In the genomic region with DNA sequence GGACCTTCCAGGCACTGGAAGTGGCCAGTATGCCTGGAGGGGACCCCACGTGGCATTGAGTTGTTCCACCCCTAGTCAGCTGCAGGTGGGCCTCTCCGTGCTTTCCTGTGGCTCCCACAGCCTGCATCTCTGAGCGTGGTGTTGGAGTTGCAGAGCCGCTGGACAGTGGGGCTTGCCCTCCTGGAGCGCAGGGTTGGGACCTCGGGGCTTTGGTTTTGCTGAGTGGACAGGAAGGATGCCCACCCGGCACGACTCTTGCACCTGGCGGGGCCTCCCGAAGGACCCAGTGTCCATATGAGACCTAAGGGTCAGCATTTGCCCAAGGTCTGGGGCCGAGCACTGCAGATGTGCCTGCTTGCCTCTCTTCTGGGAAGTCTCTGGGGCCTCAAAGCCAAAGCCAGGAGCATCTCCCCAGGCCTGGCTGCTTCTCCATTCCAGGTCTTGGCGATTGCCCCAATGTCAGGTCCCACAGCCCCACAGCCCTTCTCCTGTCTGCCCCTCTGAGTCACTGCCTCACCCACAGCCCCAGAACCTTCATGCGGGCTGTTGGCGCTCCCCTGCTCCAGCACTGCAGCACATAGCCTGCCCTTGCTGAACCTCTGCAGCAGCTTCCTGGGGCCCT, we compare ENCODE assay signal across 8 cellular contexts. TPM values are rescaled to one million over a fixed set of nuclear protein-coding genes. Genes with fewer than 3 reads are reported as not detected.
DNase-seq lines count a peak whose midpoint lies in the region; ATAC-seq, FAIRE-seq and TF ChIP-seq lines count a peak whose summit lies in the region.

No MANE protein-coding gene starts in this region.

- peak overlapping the region; percentile 82 to 92 (median 90) for H3K4me3 Mint-ChIP-seq in naive B cell

- no peaks in the 10 kb centered on the region for H3K36me3 Mint-ChIP-seq in naive B cell

- no peak for FAIRE-seq in bronchial epithelial cell (lab: Jason Lieb, UNC)

- no peaks in the 10 kb centered on the region for H3K27me3 ChIP-seq in BLaER1
- H3K27me3 ChIP-seq in Karpas-422 (ENCODE audit: low read length), result peaks cover 3% of the 10 kb centered on the region; the same call in 1 of the 2 replicates
- no peaks in the 10 kb centered on the region for H3K27me3 ChIP-seq in bronchial epithelial cell (ENCODE audit: control insufficient read depth, insufficient read depth, low read length)

- DNase-seq in Karpas-422 (no peak), bronchial epithelial cell (ENCODE audit: low read depth) (no peak), naive B cell (no peak), NCI-H1436 (lab: John Stamatoyannopoulos, UW) (no peak)

- H3K4me3 ChIP-seq in BLaER1 (peak overlapping the region; percentile 86), Karpas-422 (ENCODE audit: low read length) (peak overlapping the region; percentile 77; the same call in 1 of the 2 replicates), bronchial epithelial cell (ENCODE audit: low read depth, low read length) (peak overlapping the region; percentile 71)

- H3K36me3 ChIP-seq in BLaER1 (no peaks in the 10 kb centered on the region), Karpas-422 (ENCODE audit: insufficient read depth, low read length) (no peaks in the 10 kb centered on the region), bronchial epithelial cell (ENCODE audit: control insufficient read depth, insufficient read depth, low read length) (no peaks in the 10 kb centered on the region)

- H2AFZ ChIP-seq in Karpas-422 (ENCODE audit: low read length), result no peak overlapping the region

- no peaks in the 10 kb centered on the region for H3K9me3 ChIP-seq in BLaER1
- no peaks in the 10 kb centered on the region for H3K9me3 ChIP-seq in Karpas-422 (ENCODE audit: low read length)

- H3K9ac ChIP-seq in BLaER1, result peak overlapping the region; percentile 77; the same call in 1 of the 2 replicates
- no peak overlapping the region for H3K9ac ChIP-seq in Karpas-422 (ENCODE audit: low read length)

- H3K27ac Mint-ChIP-seq in naive B cell, result peak overlapping the region in 2 of 6 donors; percentile 81 to 82

- H3K4me1 ChIP-seq in BLaER1, result peaks cover 58% of the 10 kb centered on the region
- H3K4me1 ChIP-seq in Karpas-422 (ENCODE audit: low read length), result peaks cover 14% of the 10 kb centered on the region

- no peaks in the 10 kb centered on the region for H3K9me2 ChIP-seq in Karpas-422 (replicated peaks; ENCODE audit: insufficient read depth, low read length)

- H3K27ac ChIP-seq in BLaER1 (no peak overlapping the region), Karpas-422 (ENCODE audit: low read length) (no peak overlapping the region)

- TF ChIP-seq CTCF in bronchial epithelial cell (IDR thresholded peaks at IDR 0.05; ENCODE audit: insufficient read depth, low read length, severe bottlenecking), result no peak

- no peaks in the 10 kb centered on the region; the same call in 1 of the 2 replicates for H3K79me2 ChIP-seq in Karpas-422 (ENCODE audit: low read length)

- peaks cover 10 to 28% (median 19%) of the 10 kb centered on the region in 3 donors for H3K4me1 Mint-ChIP-seq in naive B cell

- no peaks in the 10 kb centered on the region for H3K9me3 Mint-ChIP-seq in naive B cell

- peak overlapping the region; percentile 94 for H3K4me2 ChIP-seq in BLaER1
- peak overlapping the region; percentile 87 for H3K4me2 ChIP-seq in Karpas-422 (ENCODE audit: low read depth, low read length, poor library complexity, severe bottlenecking)

- H3K27me3 Mint-ChIP-seq in naive B cell, result no peaks in the 10 kb centered on the region

- H4K20me1 ChIP-seq in BLaER1, result peaks cover 58% of the 10 kb centered on the region
- peaks cover 40% of the 10 kb centered on the region for H4K20me1 ChIP-seq in Karpas-422 (ENCODE audit: insufficient read depth, low read depth, low read length)

- ATAC-seq in naive B cell (ENCODE audit: low read depth in 2 of 2), result no peak
- no peak for ATAC-seq in GM21619 (IDR thresholded peaks at IDR 0.05; ENCODE audit: unreplicated experiment)
- ATAC-seq in HG02798 (IDR thresholded peaks at IDR 0.05; ENCODE audit: poor library complexity, unreplicated experiment), result no peak
- ATAC-seq in HG03432 (IDR thresholded peaks at IDR 0.05; ENCODE audit: unreplicated experiment), result no peak

RNA-seq across cellular contexts. Expression of gene PACS2, which starts 1.5 kb away (rescaled TPM):
- total RNA-seq in Karpas-422 (2014; rRNA removed; shearing (Covaris generic); ENCODE audit: low replicate concordance), result 32.4 and 55.8 TPM in 2 replicates
- total RNA-seq in bronchial epithelial cell, result 42.4 and 43.1 TPM in 2 replicates
- polyA plus RNA-seq in naive B cell (ENCODE audit: low read depth in 6 of 6), result 1 to 10 TPM; 1.3 to 3.7 (median 1.5) TPM

RNA-seq across cellular contexts. Expression of gene BRF1, which starts 15.3 kb away (rescaled TPM):
- 19.0 and 54.9 TPM in 2 replicates for total RNA-seq in Karpas-422 (2014; rRNA removed; shearing (Covaris generic); ENCODE audit: low replicate concordance)
- 22.3 and 24.0 TPM in 2 replicates for total RNA-seq in bronchial epithelial cell
- 1 to 10 TPM; 3.1 to 8.9 (median 6.0) TPM for polyA plus RNA-seq in naive B cell (ENCODE audit: low read depth in 6 of 6)
